In the genomic region with DNA sequence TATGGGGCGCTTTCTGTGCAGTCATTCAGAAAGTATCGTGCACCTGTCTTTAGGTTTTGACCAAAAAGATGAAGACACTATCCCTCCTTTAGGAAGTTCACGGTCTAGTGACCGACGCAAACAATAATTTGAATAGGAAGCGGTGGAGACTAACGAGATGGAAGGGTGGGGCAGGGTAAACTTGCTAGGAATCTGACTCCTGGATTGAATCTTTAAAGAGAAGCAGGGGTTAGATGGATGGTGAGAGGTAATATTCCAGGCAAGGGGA, we compare ENCODE assay signal across 8 cellular contexts. TPM values are rescaled to one million over a fixed set of nuclear protein-coding genes. Genes with fewer than 3 reads are reported as not detected.
DNase-seq lines count a peak whose midpoint lies in the region; ATAC-seq and TF ChIP-seq lines count a peak whose summit lies in the region.

No MANE protein-coding gene starts in this region.

- peak overlapping the region; percentile 88 for H3K27ac ChIP-seq in cingulate gyrus (ENCODE audit: low read depth, low read length)

- no peaks in the 10 kb centered on the region for H3K27me3 Mint-ChIP-seq in neural crest cell (ENCODE audit: low read depth)

- peaks cover 42% of the 10 kb centered on the region for H3K4me1 Mint-ChIP-seq in neural crest cell

- TF ChIP-seq CTCF in NB4 (IDR thresholded peaks at IDR 0.05; ENCODE audit: low read depth, low read length) (no peak), neural crest cell (conservative IDR thresholded peaks at IDR 0.05) (no peak)

- peak overlapping the region; percentile 99 for H3K4me3 Mint-ChIP-seq in neural crest cell

- DNase-seq in NCI-H82 (lab: John Stamatoyannopoulos, UW) = peak; percentile 32
- DNase-seq in NCI-H82 treated with DMSO at 0.1 percent for 48 hours (lab: John Stamatoyannopoulos, UW; ENCODE audit: unreplicated experiment) = no peak
- DNase-seq in NB4 (ENCODE audit: low read depth) = no peak
- no peak for DNase-seq in neural crest cell (ENCODE audit: low read depth, low spot score)
- no peak for DNase-seq in NCI-H446 (lab: John Stamatoyannopoulos, UW)
- no peak for DNase-seq in globus pallidus (ENCODE audit: low spot score)

- no peak for TF ChIP-seq POLR2A in NB4 (IDR thresholded peaks at IDR 0.05; ENCODE audit: extremely low read depth, insufficient read length)

- H3K4me3 ChIP-seq in NB4 (ENCODE audit: low read depth, low read length) = peak overlapping the region; percentile 73

- H3K9me3 Mint-ChIP-seq in neural crest cell = peaks cover 8% of the 10 kb centered on the region

- H3K36me3 Mint-ChIP-seq in neural crest cell (ENCODE audit: low read depth) = peaks cover 12% of the 10 kb centered on the region

- H3K27ac Mint-ChIP-seq in neural crest cell (ENCODE audit: unreplicated experiment) = peak overlapping the region; percentile 100

- no peak for ATAC-seq in HG02840 (IDR thresholded peaks at IDR 0.05; ENCODE audit: low FRiP score, unreplicated experiment)

RNA-seq across cellular contexts. Expression of a gene that starts 0.6 kb away (rescaled TPM):
- total RNA-seq in neural crest cell = 85.8 and 86.0 TPM in 2 replicates

RNA-seq across cellular contexts. Expression of a gene that starts 12.1 kb away (rescaled TPM):
- total RNA-seq in neural crest cell = 15.9 and 17.3 TPM in 2 replicates
